ENCODE assay signal across 8 cellular contexts in the genomic region with DNA sequence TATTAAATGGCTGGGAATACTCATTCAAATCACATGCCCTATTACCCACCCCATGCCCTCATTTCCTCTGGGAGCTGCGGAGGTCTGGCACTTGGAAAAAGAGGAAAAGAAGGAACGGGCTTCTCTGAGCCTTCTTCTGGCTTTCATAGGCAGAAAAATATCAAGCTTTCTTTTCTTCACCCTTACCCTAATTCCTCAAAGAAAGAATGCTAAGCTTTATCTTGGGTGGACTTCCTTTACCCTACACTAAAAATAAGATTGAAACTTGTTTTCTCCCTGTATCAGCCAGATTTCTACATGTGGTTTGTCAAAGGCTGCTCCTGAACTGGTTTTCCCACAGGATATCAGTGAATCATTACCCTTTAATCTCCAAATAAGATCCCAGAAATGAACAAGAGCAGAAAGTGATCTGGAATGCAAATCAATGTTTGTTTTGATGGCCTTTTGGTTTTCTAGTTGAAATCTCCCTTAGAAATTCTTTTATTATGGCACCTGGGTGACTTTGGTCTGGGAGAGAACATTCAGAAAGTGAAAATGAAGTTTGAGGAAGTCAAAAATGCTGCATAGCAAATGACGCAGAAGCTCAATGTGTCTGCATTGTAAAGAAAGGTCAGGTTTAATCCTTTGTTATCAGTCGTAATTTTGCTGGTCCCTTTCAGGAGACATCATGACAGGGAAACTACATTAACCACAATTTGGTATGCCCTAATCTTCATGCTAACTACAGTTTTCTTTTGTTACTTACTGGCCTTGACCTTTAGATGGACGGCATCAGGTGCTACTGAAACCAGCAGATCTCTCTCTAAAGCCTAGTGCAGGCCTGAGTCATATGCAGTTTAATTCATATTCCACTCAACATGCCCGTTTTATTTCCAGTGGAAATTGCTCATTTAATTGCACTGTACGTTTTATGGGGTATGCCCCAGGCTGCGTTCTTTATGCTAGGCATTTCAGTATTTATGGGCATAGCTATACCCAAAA. TPM values are rescaled to one million over a fixed set of nuclear protein-coding genes. Genes with fewer than 3 reads are reported as not detected.
DNase-seq lines count a peak whose midpoint lies in the region; ATAC-seq and TF ChIP-seq lines count a peak whose summit lies in the region.

No MANE protein-coding gene starts in this region.

- H3K4me1 Mint-ChIP-seq in nephron progenitor cell = peaks cover 50% of the 10 kb centered on the region

- H3K9ac ChIP-seq in SU-DHL-6 (ENCODE audit: low read length) = peak overlapping the region; percentile 58

- H3K9me3 ChIP-seq in SU-DHL-6 (ENCODE audit: insufficient read depth, low read length) = no peaks in the 10 kb centered on the region

- peak overlapping the region; percentile 49 for H3K4me3 ChIP-seq in SU-DHL-6 (ENCODE audit: insufficient read depth, low read length, poor library complexity, severe bottlenecking)

- H3K4me3 Mint-ChIP-seq in nephron progenitor cell = no peak overlapping the region

- no peaks in the 10 kb centered on the region for H3K36me3 ChIP-seq in SU-DHL-6 (ENCODE audit: low read length)

- TF ChIP-seq CTCF in SU-DHL-6 (IDR thresholded peaks at IDR 0.05; ENCODE audit: insufficient read depth, low read length, poor library complexity, severe bottlenecking) = no peak
- TF ChIP-seq CTCF in nephron progenitor cell (IDR thresholded peaks at IDR 0.05) = no peak

- peak overlapping the region; percentile 68 for H3K27ac Mint-ChIP-seq in nephron progenitor cell

- H3K36me3 Mint-ChIP-seq in nephron progenitor cell (ENCODE audit: low read depth) = no peaks in the 10 kb centered on the region

- peak; percentile 12 for DNase-seq in DMS 273 treated with DMSO at 0.1 percent for 48 hours (lab: John Stamatoyannopoulos, UW)
- no peak for DNase-seq in nephron progenitor cell
- DNase-seq in NCI-H1105 treated with DMSO at 0.1 percent for 48 hours (lab: John Stamatoyannopoulos, UW) = no peak
- no peak for DNase-seq in ureter (ENCODE audit: low spot score)

- peak overlapping the region; percentile 34 for H3K27ac ChIP-seq in SU-DHL-6 (ENCODE audit: low read depth, low read length)

- H4K20me1 ChIP-seq in SU-DHL-6 (ENCODE audit: low read depth, low read length) = no peaks in the 10 kb centered on the region

- H3F3A ChIP-seq in SU-DHL-6 (ENCODE audit: insufficient read depth) = peaks cover 19% of the 10 kb centered on the region

- H3K27me3 ChIP-seq in SU-DHL-6 (ENCODE audit: low read length) = no peaks in the 10 kb centered on the region

- H3K27me3 Mint-ChIP-seq in nephron progenitor cell (ENCODE audit: low read depth, poor library complexity) = peaks cover 4% of the 10 kb centered on the region

- peak overlapping the region; percentile 97 for H3K4me2 ChIP-seq in SU-DHL-6 (ENCODE audit: low read depth, low read length, poor library complexity, severe bottlenecking)

- no peaks in the 10 kb centered on the region for H3K9me2 ChIP-seq in SU-DHL-6 (replicated peaks; ENCODE audit: insufficient read depth, low read length)

- H3K9me3 Mint-ChIP-seq in nephron progenitor cell = no peaks in the 10 kb centered on the region

- H3K79me2 ChIP-seq in SU-DHL-6 (ENCODE audit: insufficient read depth, low read length) = no peaks in the 10 kb centered on the region

- peak; percentile 57 for ATAC-seq in GM19324 (IDR thresholded peaks at IDR 0.05; ENCODE audit: low FRiP score, unreplicated experiment)
- peak; percentile 46 for ATAC-seq in HG03280 (IDR thresholded peaks at IDR 0.05; ENCODE audit: unreplicated experiment)
- ATAC-seq in esophagus mucosa = peak; percentile 13

- H2AFZ ChIP-seq in SU-DHL-6 (ENCODE audit: low read depth, low read length, severe bottlenecking) = peak overlapping the region; percentile 99

RNA-seq across cellular contexts. Expression of a gene that starts 46.6 kb away (rescaled TPM):
- total RNA-seq in esophagus mucosa = 142 TPM
- total RNA-seq in ureter = 251 TPM
